ENCODE assay signal across 12 cellular contexts in genomic region chr1:1846386-1846918, GRCh38. TPM values are rescaled to one million over a fixed set of nuclear protein-coding genes. Genes with fewer than 3 reads are reported as not detected.
DNase-seq lines count a peak whose midpoint lies in the region; ATAC-seq and TF ChIP-seq lines count a peak whose summit lies in the region.
"Had no signal": no experiment of that assay in that cellular context is flagged by ENCODE, and none has a peak within 500 bp of the region (broad histone marks: within the 10 kb centered on the region; RNA-seq: fewer than 3 reads in every experiment).

No MANE protein-coding gene starts in this region.

- no peaks in the 10 kb centered on the region for H3K27me3 ChIP-seq in lower lobe of right lung (ENCODE audit: low read depth)

- no peaks in the 10 kb centered on the region for H3K27me3 Mint-ChIP-seq in activated CD4-positive, alpha-beta T cell treated with anti-CD3 and anti-CD28 coated beads for 36 hours
- H3K27me3 Mint-ChIP-seq in stimulated activated naive B cell treated with anti-CD40 and anti-IgM and Interleukin-4, amounts not matched to agents 10 μg/mL and 1 μg/mL and 100 μg/mL, for 72 hours: no peaks in the 10 kb centered on the region

- CTCF ChIA-PET in activated CD4-positive, alpha-beta T cell treated with anti-CD3 and anti-CD28 coated beads for 36 hours (lab: Charles Lee): interaction anchor here (0.6 kb wide), 1 partner anchor 84 kb away, joined by 3 read pairs; no protein-coding TSS in a partner anchor

- no peak overlapping the region for H3K4me3 Mint-ChIP-seq in activated CD4-positive, alpha-beta T cell treated with anti-CD3 and anti-CD28 coated beads for 36 hours
- no peak overlapping the region for H3K4me3 Mint-ChIP-seq in stimulated activated naive B cell treated with anti-CD40 and anti-IgM and Interleukin-4, amounts not matched to agents 10 μg/mL and 1 μg/mL and 100 μg/mL, for 72 hours

- no peak for TF ChIP-seq CTCF in lower lobe of right lung (IDR thresholded peaks at IDR 0.05)

- H3K27ac Mint-ChIP-seq in activated CD4-positive, alpha-beta T cell treated with anti-CD3 and anti-CD28 coated beads for 36 hours: peak overlapping the region; percentile 51
- H3K27ac Mint-ChIP-seq in stimulated activated naive B cell treated with anti-CD40 and anti-IgM and Interleukin-4, amounts not matched to agents 10 μg/mL and 1 μg/mL and 100 μg/mL, for 72 hours: peak overlapping the region; percentile 11

- POLR2A ChIA-PET in activated CD4-positive, alpha-beta T cell treated with anti-CD3 and anti-CD28 coated beads for 36 hours (lab: Charles Lee): interaction anchor here (0.8 kb wide), 1 partner anchor 8 kb away, joined by 3 read pairs; no protein-coding TSS in a partner anchor

- peaks cover 64% of the 10 kb centered on the region for H3K4me1 ChIP-seq in lower lobe of right lung

- no peak overlapping the region for H3K4me3 ChIP-seq in SK-N-MC
- no peak overlapping the region for H3K4me3 ChIP-seq in lower lobe of right lung

- H3K9ac ChIP-seq in SK-N-MC (ENCODE audit: insufficient read length): no peak overlapping the region

- peaks cover 62% of the 10 kb centered on the region for H3K4me1 Mint-ChIP-seq in activated CD4-positive, alpha-beta T cell treated with anti-CD3 and anti-CD28 coated beads for 36 hours
- peaks cover 57 to 86% of the 10 kb centered on the region in 2 donors for H3K4me1 Mint-ChIP-seq in stimulated activated naive B cell treated with anti-CD40 and anti-IgM and Interleukin-4, amounts not matched to agents 10 μg/mL and 1 μg/mL and 100 μg/mL, for 72 hours

- H3K36me3 Mint-ChIP-seq in activated CD4-positive, alpha-beta T cell treated with anti-CD3 and anti-CD28 coated beads for 36 hours (ENCODE audit: low read depth): peaks cover 17% of the 10 kb centered on the region
- peaks cover 22 to 36% of the 10 kb centered on the region in 2 donors for H3K36me3 Mint-ChIP-seq in stimulated activated naive B cell treated with anti-CD40 and anti-IgM and Interleukin-4, amounts not matched to agents 10 μg/mL and 1 μg/mL and 100 μg/mL, for 72 hours

- no peak for DNase-seq in activated CD4-positive, alpha-beta T cell treated with anti-CD3 and anti-CD28 coated beads for 36 hours
- DNase-seq in activated CD4-positive, alpha-beta T cell treated with anti-CD3 and anti-CD28 coated beads for 48 hours: no peak
- DNase-seq in SK-N-MC (ENCODE audit: low read depth, low spot score) (no peak), lower lobe of right lung (no peak), NCI-H748 (lab: John Stamatoyannopoulos, UW; ENCODE audit: unreplicated experiment) (no peak), SHP77 treated with DMSO at 0.1 percent for 48 hours (lab: John Stamatoyannopoulos, UW) (no peak), T-helper 2 cell (no peak)
- no peak for DNase-seq in stimulated activated naive B cell treated with anti-CD40 and anti-IgM and Interleukin-4, amounts not matched to agents 10 μg/mL and 1 μg/mL and 100 μg/mL, for 72 hours
- DNase-seq: 8988T; activated CD4-positive, alpha-beta T cell treated with anti-CD3 and anti-CD28 coated beads, Interleukin-2, amount 50 U/mL, for 1 hour; EL; NCI-H446 had no signal

- 0 out of 2 replicates have a peak, but pooled peaks cover 6% of the 10 kb centered on the region for H3K36me3 ChIP-seq in SK-N-MC (ENCODE audit: insufficient read depth, low read length)
- no peaks in the 10 kb centered on the region for H3K36me3 ChIP-seq in lower lobe of right lung

- no peak for ATAC-seq in activated CD4-positive, alpha-beta T cell treated with anti-CD3 and anti-CD28 coated beads for 36 hours
- no peak for ATAC-seq in lower lobe of right lung
- ATAC-seq in stimulated activated naive B cell treated with anti-CD40 and anti-IgM and Interleukin-4, amounts not matched to agents 10 μg/mL and 1 μg/mL and 100 μg/mL, for 72 hours (replicated peaks): no peak

- H3K9me3 ChIP-seq in SK-N-MC (ENCODE audit: low read depth, low read length): no peaks in the 10 kb centered on the region
- no peaks in the 10 kb centered on the region for H3K9me3 ChIP-seq in lower lobe of right lung

- H3K27ac ChIP-seq in SK-N-MC (peak overlapping the region; percentile 77), lower lobe of right lung (peak overlapping the region; percentile 51)

- intact Hi-C loops in activated CD4-positive, alpha-beta T cell treated with anti-CD3 and anti-CD28 coated beads for 36 hours (cut with DNase I, micrococcal nuclease): no loop called here
- intact Hi-C loops in lower lobe of right lung (cut with DNase I): no loop called here

- H3K9me3 Mint-ChIP-seq in activated CD4-positive, alpha-beta T cell treated with anti-CD3 and anti-CD28 coated beads for 36 hours (ENCODE audit: low read depth): no peaks in the 10 kb centered on the region
- H3K9me3 Mint-ChIP-seq in stimulated activated naive B cell treated with anti-CD40 and anti-IgM and Interleukin-4, amounts not matched to agents 10 μg/mL and 1 μg/mL and 100 μg/mL, for 72 hours: no peaks in the 10 kb centered on the region

RNA-seq across cellular contexts. Expression of gene GNB1, which starts 44.4 kb away (rescaled TPM):
- total RNA-seq in activated CD4-positive, alpha-beta T cell treated with anti-CD3 and anti-CD28 coated beads for 36 hours: 100 to 1,000 TPM; 347 to 669 TPM
- total RNA-seq in lower lobe of right lung: 341 TPM
